20 cellular contexts compared by ENCODE assay signal in the genomic region with DNA sequence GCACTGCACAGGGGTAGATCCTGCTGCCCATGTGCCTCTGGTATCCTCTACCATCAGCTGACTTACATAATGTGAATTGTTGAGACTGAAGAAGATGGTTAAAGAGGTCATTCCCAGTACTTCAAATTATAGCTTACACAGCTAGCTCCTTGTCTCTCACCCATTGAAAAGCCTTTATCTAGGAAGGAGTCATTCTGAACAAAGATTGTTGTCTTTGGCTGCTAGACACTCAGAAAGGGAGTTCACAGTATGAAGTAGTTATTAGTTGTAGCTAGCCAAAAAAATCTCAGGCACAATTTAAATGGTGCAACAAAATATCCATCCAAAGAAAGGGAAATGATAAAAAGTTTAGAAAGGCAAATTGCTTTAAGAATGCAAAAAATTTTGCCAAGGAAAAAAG.
DNase-seq lines count a peak whose midpoint lies in the region; ATAC-seq and TF ChIP-seq lines count a peak whose summit lies in the region.
"Had no signal": no experiment of that assay in that cellular context is flagged by ENCODE, and none has a peak within 500 bp of the region (broad histone marks: within the 10 kb centered on the region; RNA-seq: fewer than 3 reads in every experiment).

No MANE protein-coding gene starts in this region.

- H3K27me3 ChIP-seq in gastroesophageal sphincter: no peaks in the 10 kb centered on the region
- H3K27me3 ChIP-seq: right lobe of liver, vagina had no signal

- TF ChIP-seq POLR2A in gastroesophageal sphincter (IDR thresholded peaks at IDR 0.05): no peak

- no peaks in the 10 kb centered on the region for H3K36me3 ChIP-seq in gastroesophageal sphincter
- H3K36me3 ChIP-seq: right lobe of liver, vagina had no signal

- no peak for TF ChIP-seq CTCF in astrocyte of the cerebellum (IDR thresholded peaks at IDR 0.05; ENCODE audit: low read depth, low read length, missing control alignments)
- no peak for TF ChIP-seq CTCF in gastroesophageal sphincter (IDR thresholded peaks at IDR 0.05)

- DNase-seq in G401 (ENCODE audit: low spot score) (peak; percentile 43), astrocyte of the cerebellum (ENCODE audit: low read depth) (peak; percentile 49), sciatic nerve (ENCODE audit: low spot score) (no peak), NCI-H2107 (lab: John Stamatoyannopoulos, UW) (no peak), hippocampal formation (lab: John Stamatoyannopoulos, UW) (no peak), NCI-H69 (lab: John Stamatoyannopoulos, UW) (no peak)
- DNase-seq: activated CD4-positive, alpha-beta T cell treated with anti-CD3 and anti-CD28 coated beads, Interleukin-2, amount 50 U/mL, for 48 hours; activated naive CD4-positive, alpha-beta T cell treated with Interleukin-2 at 50 U/mL for 16 hours; Caco-2; islet precursor cell; NCI-H187 treated with DMSO at 0.1 percent for 48 hours; NCI-H524; right lobe of liver; SHP77; T-helper 1 cell had no signal

- H3K27ac ChIP-seq in gastroesophageal sphincter: peak overlapping the region in 1 of 4 donors; percentile 46
- H3K27ac ChIP-seq: right lobe of liver, vagina, VCaP had no signal

- ATAC-seq in gastroesophageal sphincter (peak; percentile 47), sciatic nerve (peak; percentile 94), GM21423 (IDR thresholded peaks at IDR 0.05; ENCODE audit: unreplicated experiment) (no peak)
- ATAC-seq: K562 had no signal

- H3K4me1 ChIP-seq in gastroesophageal sphincter: peaks cover 0 to 14% (median 3%) of the 10 kb centered on the region in 3 donors
- H3K4me1 ChIP-seq: Caco-2, right lobe of liver, vagina had no signal

- H3K9me3 ChIP-seq in gastroesophageal sphincter: no peaks in the 10 kb centered on the region
- H3K9me3 ChIP-seq: Caco-2, right lobe of liver, vagina had no signal

- no peak overlapping the region for H3K4me3 ChIP-seq in astrocyte of the cerebellum (ENCODE audit: low read depth, low read length)
- H3K4me3 ChIP-seq in gastroesophageal sphincter: no peak overlapping the region
- H3K4me3 ChIP-seq: K562, right lobe of liver, vagina had no signal

- TF ChIP-seq EP300 in gastroesophageal sphincter (IDR thresholded peaks at IDR 0.05): no peak

- in situ Hi-C loops in G401 (cut with HindIII; ENCODE audit: low sequenced_read_pairs) (no loop called here), astrocyte of the cerebellum (cut with HindIII; ENCODE audit: low sequenced_read_pairs) (no loop called here)

- intact Hi-C loops in sciatic nerve (cut with DNase I): no loop called here

Comparison
In these comparisons a context has a peak if more than half of its experiments do, and no peak if none do; other contexts are left out.
1. DNase-seq: peak in G401 (single experiment) and astrocyte of the cerebellum (single experiment); none in sciatic nerve (single experiment), NCI-H2107 (single experiment), hippocampal formation (0 of 2) and NCI-H69 (single experiment).